Comparison of ENCODE assay signal across 19 cellular contexts in genomic region chr15:74408815-74409214, GRCh38. TPM values are rescaled to one million over a fixed set of nuclear protein-coding genes. Genes with fewer than 3 reads are reported as not detected.
DNase-seq lines count a peak whose midpoint lies in the region; ATAC-seq and TF ChIP-seq lines count a peak whose summit lies in the region.
"Had no signal": no experiment of that assay in that cellular context is flagged by ENCODE, and none has a peak within 500 bp of the region (broad histone marks: within the 10 kb centered on the region; RNA-seq: fewer than 3 reads in every experiment).

No MANE protein-coding gene starts in this region.

- H3K27ac ChIP-seq in IMR-90 (ENCODE audit: insufficient read depth, low read length): peak overlapping the region; percentile 12; the same call in 1 of the 2 replicates
- H3K27ac ChIP-seq: breast epithelium, heart left ventricle, right atrium auricular region had no signal

- dilution Hi-C loops in IMR-90 (cut with HindIII; ENCODE audit: low sequenced_read_pairs, unreplicated experiment): no loop called here

- in situ Hi-C loops in IMR-90 (cut with MboI; ENCODE audit: low sequenced_read_pairs): no loop called here

- POLR2A ChIA-PET in IMR-90 (lab: Charles Lee; ENCODE audit: unreplicated experiment): no interaction called here
- POLR2A ChIA-PET in activated naive CD8-positive, alpha-beta T cell treated with anti-CD3 and anti-CD28 coated beads, Interleukin-2, amount 10 ng/mL, durations not matched to agents 7 days and 5 days (lab: Charles Lee): interaction anchor here (0.6 to 1.5 kb wide), 5 partner anchors 20 to 351 kb away, joined by 3 read pairs; no protein-coding TSS in a partner anchor

- H3K9me3 Mint-ChIP-seq in Calu3 (ENCODE audit: low read depth, unreplicated experiment) (no peaks in the 10 kb centered on the region), naive B cell (no peaks in the 10 kb centered on the region)
- H3K9me3 Mint-ChIP-seq in activated naive CD8-positive, alpha-beta T cell treated with anti-CD3 and anti-CD28 coated beads, Interleukin-2, amount 10 ng/mL, durations not matched to agents 7 days and 5 days: no peaks in the 10 kb centered on the region

- peak overlapping the region; percentile 87 for H2BK5ac ChIP-seq in IMR-90 (ENCODE audit: low read depth, low read length, poor library complexity, severe bottlenecking)

- CTCF ChIA-PET in Calu3 (lab: Charles Lee) (interaction anchor here (0.8 to 1.9 kb wide), 3 partner anchors 10 to 27 kb away, joined by 3 to 8 read pairs (median 5); no protein-coding TSS in a partner anchor), IMR-90 (lab: Yijun Ruan, JAX) (no interaction called here)

- H3K18ac ChIP-seq in IMR-90 (ENCODE audit: low read depth, low read length): no peak overlapping the region

- H4K20me1 ChIP-seq in IMR-90 (ENCODE audit: insufficient read depth, low read length): no peaks in the 10 kb centered on the region

- H3K36me3 Mint-ChIP-seq in Calu3 (ENCODE audit: insufficient read depth, unreplicated experiment) (peaks cover 58% of the 10 kb centered on the region), naive B cell (peaks cover 0 to 33% of the 10 kb centered on the region in 2 donors)
- peaks cover 16% of the 10 kb centered on the region for H3K36me3 Mint-ChIP-seq in activated naive CD8-positive, alpha-beta T cell treated with anti-CD3 and anti-CD28 coated beads, Interleukin-2, amount 10 ng/mL, durations not matched to agents 7 days and 5 days

- peak overlapping the region; percentile 96 for H3K4ac ChIP-seq in IMR-90 (ENCODE audit: low read depth, low read length)

- H2BK15ac ChIP-seq in IMR-90 (ENCODE audit: low read depth, low read length): peak overlapping the region; percentile 65; the same call in 1 of the 3 replicates

- H3K4me3 Mint-ChIP-seq in Calu3 (ENCODE audit: low read depth, unreplicated experiment) (no peak overlapping the region), naive B cell (no peak overlapping the region)
- H3K4me3 Mint-ChIP-seq in activated naive CD8-positive, alpha-beta T cell treated with anti-CD3 and anti-CD28 coated beads, Interleukin-2, amount 10 ng/mL, durations not matched to agents 7 days and 5 days: no peak overlapping the region

- H3K4me3 ChIP-seq in IMR-90 (ENCODE audit: insufficient read depth, low read depth, low read length) (no peak overlapping the region), foreskin fibroblast (ENCODE audit: low read depth in 1 of 2, low read length in 2 of 2) (no peak overlapping the region)
- H3K4me3 ChIP-seq: breast epithelium, heart left ventricle, right atrium auricular region had no signal

- peaks cover 18% of the 10 kb centered on the region for H3K4me1 ChIP-seq in IMR-90 (ENCODE audit: control insufficient read depth, insufficient read depth, low read length)
- H3K4me1 ChIP-seq: breast epithelium had no signal

- peak overlapping the region; percentile 90 to 95; a peak in 3 of 4 replicates for H4K8ac ChIP-seq in IMR-90 (ENCODE audit: low read depth in 2 of 2, low read length in 2 of 2)

- H4K91ac ChIP-seq in IMR-90 (ENCODE audit: insufficient read depth, low read depth, low read length): peak overlapping the region; percentile 99

- H3K27me3 ChIP-seq in IMR-90 (ENCODE audit: control insufficient read depth, insufficient read depth, low read length): no peaks in the 10 kb centered on the region
- H3K27me3 ChIP-seq: breast epithelium, heart left ventricle, right atrium auricular region had no signal

- H2AK9ac ChIP-seq in IMR-90 (replicated peaks; ENCODE audit: low read depth, low read length, poor library complexity): peak overlapping the region; percentile 98

- H2BK20ac ChIP-seq in IMR-90 (ENCODE audit: low read depth, low read length): no peak overlapping the region

- H3K36me3 ChIP-seq in IMR-90 (ENCODE audit: control insufficient read depth, insufficient read depth, low read length): peaks cover 6% of the 10 kb centered on the region; the same call in 1 of the 2 replicates
- H3K36me3 ChIP-seq: breast epithelium, right atrium auricular region had no signal

- H3K27me3 Mint-ChIP-seq in Calu3 (ENCODE audit: unreplicated experiment): no peaks in the 10 kb centered on the region
- no peaks in the 10 kb centered on the region for H3K27me3 Mint-ChIP-seq in activated naive CD8-positive, alpha-beta T cell treated with anti-CD3 and anti-CD28 coated beads, Interleukin-2, amount 10 ng/mL, durations not matched to agents 7 days and 5 days
- H3K27me3 Mint-ChIP-seq in naive B cell: no peaks in the 10 kb centered on the region

- H3K4me2 ChIP-seq in IMR-90 (ENCODE audit: low read depth, low read length): no peak overlapping the region

- TF ChIP-seq CTCF in Calu3 (IDR thresholded peaks at IDR 0.05; ENCODE audit: unreplicated experiment) (no peak), IMR-90 (conservative IDR thresholded peaks at IDR 0.05; ENCODE audit: low read depth, low read length) (no peak), foreskin fibroblast (IDR thresholded peaks at IDR 0.05; ENCODE audit: low read depth, low read length) (no peak)

- H3K79me1 ChIP-seq in IMR-90 (ENCODE audit: low read depth in 1 of 2, low read length in 2 of 2): peaks cover 0 to 36% of the 10 kb centered on the region in 2 experiments; a peak in 2 of 4 replicates

- DNase-seq in Calu3 (no peak), IMR-90 (no peak), naive B cell (no peak), foreskin fibroblast (no peak), NOMO-1 treated with dmso at 0.1 percent for 144 hours (lab: John Stamatoyannopoulos, UW; ENCODE audit: unreplicated experiment) (no peak)
- DNase-seq in activated naive CD8-positive, alpha-beta T cell treated with anti-CD3 and anti-CD28 coated beads, Interleukin-2, amount 10 ng/mL, durations not matched to agents 7 days and 5 days: no peak
- DNase-seq: activated effector memory CD4-positive, alpha-beta T cell treated with anti-CD3 and anti-CD28 coated beads, Interleukin-2, amount 50 U/mL, for 16 hours; DMS 273 treated with DMSO at 0.1 percent for 48 hours; heart left ventricle; NCI-H69; stimulated activated CD4-positive, alpha-beta T cell treated with anti-CD3 and anti-CD28 coated beads, Interleukin-1b, Interleukin-23, amount 100 ng/mL, for 48 hours had no signal

- peak overlapping the region; percentile 12 for H3K23ac ChIP-seq in IMR-90 (ENCODE audit: low read depth, low read length)

- no peak overlapping the region for H4K5ac ChIP-seq in IMR-90 (ENCODE audit: low read depth, low read length)

- no peak overlapping the region for H3K9ac ChIP-seq in IMR-90 (ENCODE audit: low read depth, low read length)

- H3K27ac Mint-ChIP-seq in Calu3 (ENCODE audit: unreplicated experiment) (peak overlapping the region; percentile 6), naive B cell (peak overlapping the region in 4 of 6 donors; percentile 32 to 88 (median 64))
- peak overlapping the region; percentile 56 for H3K27ac Mint-ChIP-seq in activated naive CD8-positive, alpha-beta T cell treated with anti-CD3 and anti-CD28 coated beads, Interleukin-2, amount 10 ng/mL, durations not matched to agents 7 days and 5 days

- no peak for TF ChIP-seq RAD21 in IMR-90 (IDR thresholded peaks at IDR 0.05; ENCODE audit: low read length)

- intact Hi-C loops in Calu3 (cut with micrococcal nuclease; ENCODE audit: unreplicated experiment): no loop called here
- intact Hi-C loops in IMR-90 (cut with micrococcal nuclease): no loop called here

- H3K56ac ChIP-seq in IMR-90 (ENCODE audit: extremely low read depth, insufficient read depth, low read length): no peak overlapping the region

- peak overlapping the region; percentile 95 for H2BK120ac ChIP-seq in IMR-90 (ENCODE audit: low read depth, low read length)

- H3K9me3 ChIP-seq in IMR-90 (ENCODE audit: control insufficient read depth, insufficient read depth, low read length): no peaks in the 10 kb centered on the region
- H3K9me3 ChIP-seq: breast epithelium, heart left ventricle, right atrium auricular region had no signal

- H3K9me1 ChIP-seq in IMR-90 (ENCODE audit: insufficient read depth, low read length): peaks cover 35% of the 10 kb centered on the region

- WGBS in IMR-90 (ENCODE audit: extremely low coverage in 2 of 2, insufficient read length in 1 of 2), 2 experiments: 90% methylated on average over 2 of the region's 7 CpGs; no CpG with 5 or more reads in 1 of the 2 experiments

- BruUV-seq in Calu3 (replicated peaks; lab: Mats Ljungman, UMichigan): no TSS peak
- no TSS peak for BruUV-seq in IMR-90 (replicated peaks; lab: Mats Ljungman, UMichigan)

- H2AK5ac ChIP-seq in IMR-90 (ENCODE audit: low read depth, low read length): peak overlapping the region; percentile 25

- peak overlapping the region; percentile 85 for H3K14ac ChIP-seq in IMR-90 (replicated peaks; ENCODE audit: low read depth, low read length)

- no peak for ATAC-seq in IMR-90 (ENCODE audit: low read depth)
- ATAC-seq in activated naive CD8-positive, alpha-beta T cell treated with anti-CD3 and anti-CD28 coated beads, Interleukin-2, amount 10 ng/mL, durations not matched to agents 7 days and 5 days (ENCODE audit: low read depth): no peak
- no peak for ATAC-seq in naive B cell (ENCODE audit: low read depth in 2 of 2)
- ATAC-seq in GM18519 (IDR thresholded peaks at IDR 0.05; ENCODE audit: low FRiP score, unreplicated experiment): no peak
- ATAC-seq: esophagus mucosa, heart left ventricle, SK-N-SH treated with all-trans-retinoic acid at 6 μM for 48 hours had no signal

- H3K4me1 Mint-ChIP-seq in Calu3 (ENCODE audit: low read depth, unreplicated experiment) (peaks cover 23% of the 10 kb centered on the region), naive B cell (peaks cover 31 to 46% (median 37%) of the 10 kb centered on the region in 3 donors)
- peaks cover 14% of the 10 kb centered on the region for H3K4me1 Mint-ChIP-seq in activated naive CD8-positive, alpha-beta T cell treated with anti-CD3 and anti-CD28 coated beads, Interleukin-2, amount 10 ng/mL, durations not matched to agents 7 days and 5 days

- H2AFZ ChIP-seq in IMR-90 (replicated peaks; ENCODE audit: low read length, poor library complexity): peak overlapping the region; percentile 49

- TF ChIP-seq POLR2A in IMR-90 (IDR thresholded peaks at IDR 0.05; ENCODE audit: low read depth, low read length): no peak

RNA-seq across cellular contexts. Expression of gene SEMA7A, which starts 24.9 kb away (rescaled TPM):
- 67.6 and 74.8 TPM in 2 replicates for total RNA-seq in Calu3 (2022)
- 27.8 and 30.5 TPM in 2 replicates for total RNA-seq in IMR-90 (2012; rRNA removed)
- 87.3 and 88.1 TPM in 2 replicates for polyA plus RNA-seq in IMR-90 (2012; rRNA removed)
- polyA plus RNA-seq in IMR-90 (2012; cell fraction: cytosol; rRNA removed): 46.2 and 68.0 TPM in 2 replicates
- polyA plus RNA-seq in IMR-90 (2012; cell fraction: nucleus; rRNA removed; ENCODE audit: low replicate concordance): 57.3 and 104 TPM in 2 replicates
- total RNA-seq in activated naive CD8-positive, alpha-beta T cell treated with anti-CD3 and anti-CD28 coated beads, Interleukin-2, amount 10 ng/mL, durations not matched to agents 7 days and 5 days: 10 to 100 TPM; 15.2 to 15.8 TPM
- polyA plus RNA-seq in naive B cell (ENCODE audit: low read depth in 6 of 6): 1 to 10 TPM in 2 of 6 donors, under 1 TPM in 3, not detected in 1; 0.10 to 1.5 (median 0.62) TPM

RNA-seq across cellular contexts. Expression of gene CYP11A1, which starts 41.4 kb away (rescaled TPM):
- total RNA-seq in Calu3 (2022) (not detected in 2 replicates), IMR-90 (2012; rRNA removed) (0.18 and 0.28 TPM in 2 replicates)
- polyA plus RNA-seq in IMR-90 (2012; rRNA removed) (0.46 and 0.50 TPM in 2 replicates), naive B cell (ENCODE audit: low read depth in 6 of 6) (not detected)
- polyA plus RNA-seq in IMR-90 (2012; cell fraction: cytosol; rRNA removed): 0.17 and 0.60 TPM in 2 replicates
- polyA plus RNA-seq in IMR-90 (2012; cell fraction: nucleus; rRNA removed; ENCODE audit: low replicate concordance): 0.23 and 0.26 TPM in 2 replicates
- not detected for total RNA-seq in activated naive CD8-positive, alpha-beta T cell treated with anti-CD3 and anti-CD28 coated beads, Interleukin-2, amount 10 ng/mL, durations not matched to agents 7 days and 5 days
- total RNA-seq: dermis microvascular lymphatic vessel endothelial cell, lung microvascular endothelial cell, temporal lobe had no signal

RNA-seq across cellular contexts. Expression of gene UBL7, which starts 52.1 kb away (rescaled TPM):
- total RNA-seq in Calu3 (2022) (38.5 and 43.8 TPM in 2 replicates), IMR-90 (2012; rRNA removed) (57.8 and 68.1 TPM in 2 replicates)
- polyA plus RNA-seq in IMR-90 (2012; rRNA removed) (78.4 and 80.1 TPM in 2 replicates), naive B cell (ENCODE audit: low read depth in 6 of 6) (100 to 1,000 TPM; 113 to 143 (median 134) TPM)
- polyA plus RNA-seq in IMR-90 (2012; cell fraction: cytosol; rRNA removed): 64.2 and 85.0 TPM in 2 replicates
- polyA plus RNA-seq in IMR-90 (2012; cell fraction: nucleus; rRNA removed; ENCODE audit: low replicate concordance): 21.3 and 32.0 TPM in 2 replicates
- total RNA-seq in activated naive CD8-positive, alpha-beta T cell treated with anti-CD3 and anti-CD28 coated beads, Interleukin-2, amount 10 ng/mL, durations not matched to agents 7 days and 5 days: 10 to 100 TPM; 55.3 to 63.2 TPM

Comparison
In these comparisons a context has a peak if more than half of its experiments do, and no peak if none do; other contexts are left out.
1. H3K27ac Mint-ChIP-seq: peak in every context shown above with its lines; median percentile 64 in naive B cell; 56 in activated naive CD8-positive, alpha-beta T cell treated with anti-CD3 and anti-CD28 coated beads, Interleukin-2, amount 10 ng/mL, durations not matched to agents 7 days and 5 days; 6 in Calu3.